In genomic region chr19:7987084-7987768, GRCh38 we compare ENCODE assay signal across 17 cellular contexts. TPM values are rescaled to one million over a fixed set of nuclear protein-coding genes. Genes with fewer than 3 reads are reported as not detected.
DNase-seq lines count a peak whose midpoint lies in the region; ATAC-seq and TF ChIP-seq lines count a peak whose summit lies in the region.
"Had no signal": no experiment of that assay in that cellular context is flagged by ENCODE, and none has a peak within 500 bp of the region (broad histone marks: within the 10 kb centered on the region; RNA-seq: fewer than 3 reads in every experiment).

No MANE protein-coding gene starts in this region.

- H3K27ac ChIP-seq in AG04450 (ENCODE audit: low read depth, low read length) (peak overlapping the region; percentile 52), Panc1 (ENCODE audit: low read length) (no peak overlapping the region), epithelial cell of prostate (peak overlapping the region; percentile 36), MM.1S (ENCODE audit: low read length) (no peak overlapping the region)

- no peaks in the 10 kb centered on the region for H3K27me3 ChIP-seq in AG04450 (ENCODE audit: control insufficient read depth, insufficient read depth, low read length)
- no peaks in the 10 kb centered on the region for H3K27me3 ChIP-seq in Panc1 (ENCODE audit: control insufficient read depth, insufficient read depth, low read length)
- H3K27me3 ChIP-seq in skeletal muscle satellite cell (ENCODE audit: control insufficient read depth, insufficient read depth, low read length) = no peaks in the 10 kb centered on the region
- H3K27me3 ChIP-seq in MM.1S (replicated peaks; ENCODE audit: insufficient read depth, low read length) = no peaks in the 10 kb centered on the region
- H3K27me3 ChIP-seq: BE2C, vagina had no signal

- no peak overlapping the region for H3K9ac ChIP-seq in skeletal muscle satellite cell (ENCODE audit: low read depth, low read length)
- no peak overlapping the region for H3K9ac ChIP-seq in MM.1S (ENCODE audit: low read length)
- H3K9ac ChIP-seq: parathyroid adenoma had no signal

- DNase-seq in AG04450 (ENCODE audit: low read depth, low spot score) (no peak), Panc1 (ENCODE audit: low read depth, low spot score) (no peak), epithelial cell of prostate (ENCODE audit: low read depth, low spot score) (no peak), NCI-H1417 (lab: John Stamatoyannopoulos, UW) (no peak), AG08396 (ENCODE audit: low spot score) (no peak), HCEC 1CT (no peak), MM.1S (no peak)
- DNase-seq: activated CD4-positive, alpha-beta T cell treated with anti-CD3 and anti-CD28 coated beads, Interleukin-2, amount 50 U/mL, for 48 hours; activated T-cell treated with anti-CD3 and anti-CD28 coated beads, Interleukin-2, amount 50 U/mL, for 4 hours; BE2C; islet precursor cell; NCI-H1694 treated with DMSO at 0.1 percent for 48 hours; NCI-H510A; stimulated activated naive CD4-positive, alpha-beta T cell treated with Interleukin-2 at 50 U/mL for 16 hours had no signal

- H3K4me2 ChIP-seq in skeletal muscle satellite cell (ENCODE audit: low read length) = peak overlapping the region; percentile 45
- H3K4me2 ChIP-seq in MM.1S (ENCODE audit: low read depth, low read length) = no peak overlapping the region

- H3K36me3 ChIP-seq in Panc1 (ENCODE audit: control insufficient read depth, insufficient read depth, low read length) (no peaks in the 10 kb centered on the region; the same call in 1 of the 2 replicates), skeletal muscle satellite cell (ENCODE audit: insufficient read depth, low read length) (peaks cover 71% of the 10 kb centered on the region), MM.1S (replicated peaks; ENCODE audit: insufficient read depth, low read length) (0 out of 2 replicates have a peak, but pooled peaks cover 13% of the 10 kb centered on the region)

- H3K79me2 ChIP-seq in MM.1S (ENCODE audit: low read length) = peaks cover 96% of the 10 kb centered on the region

- ATAC-seq in Panc1 = peak; percentile 69
- ATAC-seq: activated T-cell treated with anti-CD3 and anti-CD28 coated beads, Interleukin-2, amount 50 U/mL, for 4 hours had no signal

- H3K9me3 ChIP-seq in AG04450 (ENCODE audit: control insufficient read depth, insufficient read depth, low read length) = no peaks in the 10 kb centered on the region
- H3K9me3 ChIP-seq in Panc1 (ENCODE audit: control insufficient read depth, insufficient read depth, low read depth, low read length) = no peaks in the 10 kb centered on the region
- no peaks in the 10 kb centered on the region for H3K9me3 ChIP-seq in skeletal muscle satellite cell (replicated peaks; ENCODE audit: low read length)
- no peaks in the 10 kb centered on the region for H3K9me3 ChIP-seq in MM.1S (replicated peaks; ENCODE audit: insufficient read depth, low read length)
- H3K9me3 ChIP-seq: BE2C, vagina had no signal

- no peak overlapping the region for H3K4me3 ChIP-seq in AG04450 (ENCODE audit: low read depth, low read length)
- H3K4me3 ChIP-seq in Panc1 (ENCODE audit: low read depth in 2 of 2, low read length in 2 of 2) = no peak overlapping the region
- H3K4me3 ChIP-seq in skeletal muscle satellite cell (ENCODE audit: low read length) = peak overlapping the region; percentile 39
- H3K4me3 ChIP-seq in MM.1S (ENCODE audit: low read length) = no peak overlapping the region
- H3K4me3 ChIP-seq: vagina had no signal

- CTCF ChIA-PET in AG04450 (lab: Charles Lee) = interaction anchor here (1.0 to 4.5 kb wide), 3 partner anchors 15 to 43 kb away, joined by 3 to 42 read pairs (median 9); no protein-coding TSS in a partner anchor
- CTCF ChIA-PET in Panc1 (lab: Charles Lee) = no interaction called here

- H2AFZ ChIP-seq in MM.1S (ENCODE audit: low read length) = no peak overlapping the region
- H2AFZ ChIP-seq: parathyroid adenoma had no signal

- intact Hi-C loops in Panc1 (cut with micrococcal nuclease; ENCODE audit: unreplicated experiment) = no loop called here

- H4K20me1 ChIP-seq in MM.1S (ENCODE audit: insufficient read depth, low read length) = peaks cover 21% of the 10 kb centered on the region; the same call in 1 of the 2 replicates

- no TSS peak for BruUV-seq in Panc1 (replicated peaks; lab: Mats Ljungman, UMichigan)

- in situ Hi-C loops in Panc1 (cut with HindIII; ENCODE audit: low pct_unique_long_range_greater_than_20kb, low sequenced_read_pairs) = no loop called here

- peaks cover 13% of the 10 kb centered on the region for H3K4me1 ChIP-seq in Panc1 (ENCODE audit: control insufficient read depth, insufficient read depth, low read length)
- H3K4me1 ChIP-seq in skeletal muscle satellite cell (ENCODE audit: control insufficient read depth, insufficient read depth, low read length) = peaks cover 27% of the 10 kb centered on the region
- no peaks in the 10 kb centered on the region for H3K4me1 ChIP-seq in MM.1S (ENCODE audit: low read length)
- H3K4me1 ChIP-seq: BE2C, parathyroid adenoma had no signal

- TF ChIP-seq CTCF in AG04450 (IDR thresholded peaks at IDR 0.05; ENCODE audit: low read depth, low read length) (no peak), Panc1 (IDR thresholded peaks at IDR 0.05) (no peak), MM.1S (IDR thresholded peaks at IDR 0.05; ENCODE audit: low read length) (no peak)

- H3K9me2 ChIP-seq in MM.1S (replicated peaks; ENCODE audit: insufficient read depth, low read length) = no peaks in the 10 kb centered on the region

- H3F3A ChIP-seq in MM.1S (ENCODE audit: insufficient read depth, low read length) = no peaks in the 10 kb centered on the region

- POLR2A ChIA-PET in AG04450 (lab: Yijun Ruan, JAX) = no interaction called here
- POLR2A ChIA-PET in Panc1 (lab: Charles Lee) = interaction anchor here (0.7 kb wide), 1 partner anchor 39 kb away, joined by 3 read pairs; no protein-coding TSS in a partner anchor

RNA-seq across cellular contexts. Expression of gene ELAVL1, which starts 18.2 kb away (rescaled TPM):
- polyA plus RNA-seq in AG04450 (2011; rRNA removed) = 44.7 and 52.3 TPM in 2 replicates
- polyA minus RNA-seq in AG04450 (2011; rRNA and poly(A)+ RNA removed) = 43.8 and 53.1 TPM in 2 replicates
- 123 TPM for total RNA-seq in Panc1 (2021; ENCODE audit: unreplicated experiment)
- 86.6 TPM for polyA plus RNA-seq in Panc1 (2012; ENCODE audit: insufficient read length)
- total RNA-seq in skeletal muscle satellite cell (2012; rRNA removed) = 31.9 and 42.6 TPM in 2 replicates

RNA-seq across cellular contexts. Expression of gene TIMM44, which starts 43.8 kb away (rescaled TPM):
- polyA plus RNA-seq in AG04450 (2011; rRNA removed) = 42.0 and 43.3 TPM in 2 replicates
- 26.6 and 27.2 TPM in 2 replicates for polyA minus RNA-seq in AG04450 (2011; rRNA and poly(A)+ RNA removed)
- 105 TPM for total RNA-seq in Panc1 (2021; ENCODE audit: unreplicated experiment)
- 123 TPM for polyA plus RNA-seq in Panc1 (2012; ENCODE audit: insufficient read length)
- 46.5 and 66.9 TPM in 2 replicates for total RNA-seq in skeletal muscle satellite cell (2012; rRNA removed)

Comparison
In these comparisons a context has a peak if more than half of its experiments do, and no peak if none do; other contexts are left out.
1. H3K27ac ChIP-seq: peak in AG04450 (single experiment) and epithelial cell of prostate (single experiment); none in Panc1 (single experiment) and MM.1S (single experiment).